1 cellular context compared by ENCODE assay signal in the genomic region with DNA sequence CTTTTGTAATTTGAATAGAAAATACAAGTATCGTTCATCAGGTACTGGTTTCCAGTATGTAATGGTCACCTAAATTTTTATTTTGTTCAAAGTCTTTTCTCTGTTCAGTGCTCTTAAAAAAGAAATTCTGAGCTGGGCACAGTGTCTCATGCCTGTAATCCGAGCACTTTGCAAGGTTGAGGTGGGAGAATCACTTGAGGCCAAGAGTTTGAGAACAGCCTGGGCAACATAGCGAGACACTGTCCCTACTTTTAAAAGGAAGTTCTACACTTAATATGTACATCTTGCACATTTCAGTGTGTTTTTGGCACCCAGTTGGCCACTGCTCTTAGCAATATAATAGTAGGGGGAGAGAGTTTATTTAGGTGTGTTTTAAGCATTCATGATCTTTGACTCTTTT.
TF ChIP-seq lines count a peak whose summit lies in the region.

No MANE protein-coding gene starts in this region.

TF ChIP-seq in SK-N-SH treated with all-trans-retinoic acid at 6 μM for 48 hours, 23 proteins besides CTCF, POLR2A, EP300 and RAD21 (continued from another document):
- TF ChIP-seq, protein P1, sequence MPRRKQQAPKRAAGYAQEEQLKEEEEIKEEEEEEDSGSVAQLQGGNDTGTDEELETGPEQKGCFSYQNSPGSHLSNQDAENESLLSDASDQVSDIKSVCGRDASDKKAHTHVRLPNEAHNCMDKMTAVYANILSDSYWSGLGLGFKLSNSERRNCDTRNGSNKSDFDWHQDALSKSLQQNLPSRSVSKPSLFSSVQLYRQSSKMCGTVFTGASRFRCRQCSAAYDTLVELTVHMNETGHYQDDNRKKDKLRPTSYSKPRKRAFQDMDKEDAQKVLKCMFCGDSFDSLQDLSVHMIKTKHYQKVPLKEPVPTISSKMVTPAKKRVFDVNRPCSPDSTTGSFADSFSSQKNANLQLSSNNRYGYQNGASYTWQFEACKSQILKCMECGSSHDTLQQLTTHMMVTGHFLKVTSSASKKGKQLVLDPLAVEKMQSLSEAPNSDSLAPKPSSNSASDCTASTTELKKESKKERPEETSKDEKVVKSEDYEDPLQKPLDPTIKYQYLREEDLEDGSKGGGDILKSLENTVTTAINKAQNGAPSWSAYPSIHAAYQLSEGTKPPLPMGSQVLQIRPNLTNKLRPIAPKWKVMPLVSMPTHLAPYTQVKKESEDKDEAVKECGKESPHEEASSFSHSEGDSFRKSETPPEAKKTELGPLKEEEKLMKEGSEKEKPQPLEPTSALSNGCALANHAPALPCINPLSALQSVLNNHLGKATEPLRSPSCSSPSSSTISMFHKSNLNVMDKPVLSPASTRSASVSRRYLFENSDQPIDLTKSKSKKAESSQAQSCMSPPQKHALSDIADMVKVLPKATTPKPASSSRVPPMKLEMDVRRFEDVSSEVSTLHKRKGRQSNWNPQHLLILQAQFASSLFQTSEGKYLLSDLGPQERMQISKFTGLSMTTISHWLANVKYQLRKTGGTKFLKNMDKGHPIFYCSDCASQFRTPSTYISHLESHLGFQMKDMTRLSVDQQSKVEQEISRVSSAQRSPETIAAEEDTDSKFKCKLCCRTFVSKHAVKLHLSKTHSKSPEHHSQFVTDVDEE (CRISPR knock-in tag; IDR thresholded peaks at IDR 0.05) = no peak
- TF ChIP-seq ARNTL (CRISPR knock-in tag; IDR thresholded peaks at IDR 0.05; ENCODE audit: borderline replicate concordance, low read depth) = no peak
- no peak for TF ChIP-seq GLIS3 (CRISPR knock-in tag; IDR thresholded peaks at IDR 0.05)
- no peak for TF ChIP-seq ESRRG (CRISPR knock-in tag; IDR thresholded peaks at IDR 0.05)
